8 cellular contexts compared by ENCODE assay signal in the genomic region with DNA sequence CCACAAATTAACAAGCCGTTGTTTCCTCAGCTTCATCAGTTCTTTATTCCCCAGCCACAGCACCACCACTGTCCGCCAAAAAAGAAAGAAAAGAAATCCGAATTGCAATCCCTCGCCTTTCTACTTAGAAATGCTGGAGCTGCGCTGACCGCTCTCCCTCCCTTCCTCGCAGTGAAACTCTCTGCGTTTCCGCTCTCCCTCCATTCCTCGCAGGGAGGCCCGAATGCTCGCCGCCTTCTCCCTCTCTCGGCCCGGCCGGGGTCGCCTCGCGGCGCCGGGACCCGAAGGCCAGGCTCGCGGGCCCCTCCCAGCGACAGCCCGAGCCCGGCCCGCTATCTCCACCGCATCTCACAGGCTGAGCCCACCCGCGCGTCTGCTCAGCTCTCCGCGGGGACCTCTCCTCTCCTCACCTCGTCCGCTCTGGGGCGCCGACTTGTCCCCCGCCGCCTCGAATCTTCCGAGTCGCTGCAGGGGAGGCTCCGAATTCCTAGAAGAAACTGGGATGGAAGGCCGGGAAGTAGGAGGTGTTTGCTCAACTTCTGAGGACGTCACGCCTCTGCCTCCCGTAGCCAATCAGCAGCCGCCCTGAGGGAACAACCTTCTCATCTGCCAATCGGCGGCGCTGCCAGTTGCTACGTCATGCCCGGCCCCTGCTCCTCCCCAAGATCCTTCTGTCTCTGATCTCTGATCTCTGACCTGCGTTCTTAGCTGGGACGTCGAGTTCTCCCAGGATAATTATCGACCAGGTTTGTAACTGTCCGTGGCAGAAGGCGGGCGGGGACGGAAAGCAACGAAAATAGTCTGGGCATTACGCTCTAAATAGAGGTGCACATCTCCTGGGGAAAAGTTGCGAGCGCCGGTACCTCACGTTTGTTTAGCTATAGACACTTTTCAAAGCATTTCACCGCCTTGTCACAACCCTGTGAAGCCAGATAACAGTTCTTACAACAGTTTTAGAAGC. TPM values are rescaled to one million over a fixed set of nuclear protein-coding genes. Genes with fewer than 3 reads are reported as not detected.
DNase-seq lines count a peak whose midpoint lies in the region; ATAC-seq, FAIRE-seq and TF ChIP-seq lines count a peak whose summit lies in the region.

A gene (minus strand): TSS at position 499 of the 961 bp plus-strand sequence. CDS start 10,523 bp downstream, outside the sequence.

- no TSS peak for BruUV-seq in GM12878 (replicated peaks; lab: Mats Ljungman, UMichigan)

- H3K27me3 ChIP-seq in GM12878 (replicated peaks in 1 of 2; ENCODE audit: control insufficient read depth in 2 of 2, insufficient read depth in 2 of 2, low read length in 1 of 2) = no peaks in the 10 kb centered on the region
- no peaks in the 10 kb centered on the region for H3K27me3 ChIP-seq in hepatocyte

- no peaks in the 10 kb centered on the region for H3K36me3 ChIP-seq in GM12878 (ENCODE audit: control insufficient read depth in 2 of 2, insufficient read depth in 2 of 2, low read length in 1 of 2)
- H3K36me3 ChIP-seq in hepatocyte (replicated peaks; ENCODE audit: insufficient read depth, low read depth) = no peaks in the 10 kb centered on the region

- H3K9me2 ChIP-seq in hepatocyte (replicated peaks; ENCODE audit: insufficient read depth) = no peaks in the 10 kb centered on the region

- peak within 1 kb of the TSS; percentile 95 for H2AFZ ChIP-seq in GM12878 (ENCODE audit: control insufficient read depth, low read depth, low read length)
- peak within 1 kb of the TSS; percentile 60 for H2AFZ ChIP-seq in hepatocyte

- SMC1A ChIA-PET in GM12878 (lab: Charles Lee; ENCODE audit: uncharacterized antibody, unreplicated experiment) = interaction anchor here (1.1 kb wide), 1 partner anchor 42 kb away, joined by 3 read pairs; no protein-coding TSS in a partner anchor

- H3K4me2 ChIP-seq in GM12878 (ENCODE audit: control insufficient read depth, insufficient read depth) = peak within 1 kb of the TSS; percentile 84
- H3K4me2 ChIP-seq in hepatocyte = peak within 1 kb of the TSS; percentile 91

- FAIRE-seq in GM12878 (lab: Jason Lieb, UNC) = peak; percentile 99

- no peak for TF ChIP-seq EP300 in GM12878 (IDR thresholded peaks at IDR 0.05; ENCODE audit: borderline replicate concordance in 1 of 2, control insufficient read depth in 1 of 2, low read depth in 2 of 2, low read length in 2 of 2)

- 2% methylated on average over 62 of the region's 69 CpGs for WGBS in GM12878 (ENCODE audit: insufficient coverage, insufficient replicate concordance, low lambda C conversion rate, missing lambda C conversion rate)
- 2% methylated on average over 60 of the region's 69 CpGs for WGBS in hepatocyte (ENCODE audit: low lambda C conversion rate, missing lambda C conversion rate)

- no peaks in the 10 kb centered on the region for H3K9me3 Mint-ChIP-seq in HFFc6

- peak within 1 kb of the TSS; percentile 92 for H3K4me3 Mint-ChIP-seq in HFFc6

- CTCF ChIA-PET in GM12878 (lab: Yijun Ruan, JAX) = interaction anchor here (0.6 to 1.3 kb wide), 4 partner anchors 51 to 1045 kb away, joined by 3 to 8 read pairs (median 4); no protein-coding TSS in a partner anchor

- peaks cover 38% of the 10 kb centered on the region for H3K4me1 Mint-ChIP-seq in HFFc6 (ENCODE audit: low read depth)

- POLR2A ChIA-PET in GM12878 (lab: Charles Lee) = no interaction called here

- in situ Hi-C loops in GM12878 (cut with MboI) = no loop called here

- H3K9me3 ChIP-seq in GM12878 (replicated peaks; ENCODE audit: control insufficient read depth, insufficient read depth, low read length) (no peaks in the 10 kb centered on the region), hepatocyte (ENCODE audit: low read depth) (no peaks in the 10 kb centered on the region)

- no peaks in the 10 kb centered on the region for H3K79me2 ChIP-seq in GM12878 (ENCODE audit: control insufficient read depth, insufficient read depth, low read length)
- peaks cover 41% of the 10 kb centered on the region for H3K79me2 ChIP-seq in hepatocyte

- H3K27me3 Mint-ChIP-seq in HFFc6 (ENCODE audit: insufficient read depth) = peaks cover 4% of the 10 kb centered on the region

- no peak for TF ChIP-seq RAD21 in GM12878 (IDR thresholded peaks at IDR 0.05; ENCODE audit: insufficient read depth, low read depth, low read length)

- TF ChIP-seq CTCF in HFFc6 (IDR thresholded peaks at IDR 0.05) (no peak; the same call in 1 of the 2 replicates), GM12878 (IDR thresholded peaks at IDR 0.05 in 2 of 3, conservative IDR thresholded peaks at IDR 0.05 in 1 of 3; ENCODE audit: control insufficient read depth in 2 of 3, extremely low read depth in 1 of 3, insufficient read depth in 1 of 3, low read depth in 3 of 3, low read length in 3 of 3) (no peak), hepatocyte (IDR thresholded peaks at IDR 0.05; ENCODE audit: poor library complexity) (no peak)

- H3K9ac ChIP-seq in GM12878 (ENCODE audit: control insufficient read depth, insufficient read depth, low read length) = peak within 1 kb of the TSS; percentile 34; the same call in 1 of the 2 replicates

- peak within 1 kb of the TSS; percentile 95 for H3K27ac Mint-ChIP-seq in HFFc6

- peak; percentile 98 for ATAC-seq in GM12878

- H3K4me3 ChIP-seq in GM12878 = peak within 1 kb of the TSS; percentile 94
- peak within 1 kb of the TSS; percentile 60 for H3K4me3 ChIP-seq in hepatocyte

- H3K27ac ChIP-seq in GM12878 (ENCODE audit: control insufficient read depth, insufficient read depth) (no peak within 1 kb of the TSS; the same call in 1 of the 2 replicates), hepatocyte (peak within 1 kb of the TSS; percentile 96)

- intact Hi-C loops in GM12878 (cut with micrococcal nuclease; ENCODE audit: unreplicated experiment) = loop anchor here (5.0 kb wide), 1 partner anchor 393 kb away; no protein-coding TSS in a partner anchor

- no peak for TF ChIP-seq POLR2A in GM12878 (IDR thresholded peaks at IDR 0.05; ENCODE audit: low read depth, low read length)

- H3K36me3 Mint-ChIP-seq in HFFc6 (ENCODE audit: low read depth) = no peaks in the 10 kb centered on the region

- DNase-seq in GM04503 (ENCODE audit: low read depth) (peak; percentile 73), HFFc6 (peak; percentile 92), NCI-H1105 treated with DMSO at 0.1 percent for 48 hours (lab: John Stamatoyannopoulos, UW) (peak; percentile 87), T-helper 9 cell (peak; percentile 63), GM12878 (ENCODE audit: low read depth, low spot score) (peak; percentile 48), hepatocyte (ENCODE audit: low spot score) (peak; percentile 97), pulmonary artery endothelial cell (ENCODE audit: low read depth, low spot score) (peak; percentile 87), ureter (ENCODE audit: low spot score) (peak; percentile 99)

- H4K20me1 ChIP-seq in GM12878 (ENCODE audit: control insufficient read depth, insufficient read depth) = no peaks in the 10 kb centered on the region
- peaks cover 10% of the 10 kb centered on the region for H4K20me1 ChIP-seq in hepatocyte (ENCODE audit: insufficient read depth, poor library complexity, severe bottlenecking)

- H3K4me1 ChIP-seq in GM12878 (ENCODE audit: control insufficient read depth, insufficient read depth, low read length) (no peaks in the 10 kb centered on the region), hepatocyte (ENCODE audit: insufficient read depth) (peaks cover 5% of the 10 kb centered on the region)

- RAD21 ChIA-PET in GM12878 (lab: Charles Lee; ENCODE audit: unreplicated experiment) = interaction anchor here (0.6 kb wide), 1 partner anchor 1264 kb away, joined by 3 read pairs; no protein-coding TSS in a partner anchor

RNA-seq across cellular contexts. Expression of the gene that starts here (rescaled TPM):
- total RNA-seq in HFFc6 (2021; fragmentation: NEBNext Ultra II Directional; extraction: Animal tissue kit (Norgen Biotek cat#: 25700)) = 10 to 100 TPM in 2 of 6 experiments, 1 to 10 TPM in 4; 8.1 to 10.2 (median 8.9) TPM
- 10.8 and 10.9 TPM in 2 replicates for total RNA-seq in GM12878 (2013; cell fraction: nucleolus; rRNA removed)
- total RNA-seq in GM12878 (2014; rRNA removed) (0.40 and 0.49 TPM in 2 replicates), GM12878 (2014; rRNA removed; fragmentation: Illumina TruSeq; extraction: Trizol) (0.27 and 0.37 TPM in 2 replicates), GM12878 (2021) (0.35 and 0.54 TPM in 2 replicates), hepatocyte (36.2 and 41.9 TPM in 2 replicates), pulmonary artery endothelial cell (34.0 and 57.1 TPM in 2 replicates), ureter (46.8 TPM)
- polyA plus RNA-seq in GM12878 (2011; ENCODE audit: low read depth) = 1.2 TPM
- polyA plus RNA-seq in GM12878 (2011; rRNA removed) (8.0 and 10.4 TPM in 2 replicates), GM12878 (2014; fragmentation: Illumina TruSeq; extraction: Trizol) (0.29 and 0.50 TPM in 2 replicates), GM12878 (2014; fragmentation: Nextera tagmentation; extraction: Ambion mirVana) (under 1 TPM; 0.09 to 0.11 TPM), GM12878 (2014; rRNA removed) (0.27 and 0.44 TPM in 2 replicates), GM12878 (2016; fragmentation: Nextera tagmentation; extraction: Ambion mirVana) (under 1 TPM; 0.37 to 0.62 TPM), hepatocyte (17.3 and 22.4 TPM in 2 replicates)
- polyA plus RNA-seq in GM12878 (2011; cell fraction: cytosol; rRNA removed) = 2.9 and 3.1 TPM in 2 replicates
- polyA plus RNA-seq in GM12878 (2011; cell fraction: nucleus; rRNA removed) = 27.7 and 34.8 TPM in 2 replicates
- 0.97 and 1.7 TPM in 2 replicates for polyA plus RNA-seq in GM12878 (2012)
- polyA minus RNA-seq in GM12878 (2011; rRNA and poly(A)+ RNA removed) = 10.9 and 11.4 TPM in 2 replicates
- 2.6 and 3.1 TPM in 2 replicates for polyA minus RNA-seq in GM12878 (2011; cell fraction: cytosol; rRNA and poly(A)+ RNA removed)
- 15.0 and 17.3 TPM in 2 replicates for polyA minus RNA-seq in GM12878 (2011; cell fraction: nucleus; rRNA and poly(A)+ RNA removed)

Comparison
In these comparisons a context has a peak if more than half of its experiments do, and no peak if none do; other contexts are left out.
1. DNase-seq: peak in every context shown above with its lines; median percentile 99 in ureter; 97 in hepatocyte; 92 in HFFc6; 87 in NCI-H1105 treated with DMSO at 0.1 percent for 48 hours; 87 in pulmonary artery endothelial cell; 73 in GM04503; 63 in T-helper 9 cell; 48 in GM12878.